Comparison of ENCODE assay signal across 24 cellular contexts in genomic region chr5:20463206-20463605, GRCh38.
DNase-seq lines count a peak whose midpoint lies in the region; ATAC-seq and TF ChIP-seq lines count a peak whose summit lies in the region.
"Had no signal": no experiment of that assay in that cellular context is flagged by ENCODE, and none has a peak within 500 bp of the region (broad histone marks: within the 10 kb centered on the region; RNA-seq: fewer than 3 reads in every experiment).

No MANE protein-coding gene starts in this region.

- no peak overlapping the region for H3K4me3 Mint-ChIP-seq in GM23338
- H3K4me3 Mint-ChIP-seq in WTC11: no peak overlapping the region
- H3K4me3 Mint-ChIP-seq: B cell; CD4-positive, alpha-beta memory T cell; CD4-positive, CD25-positive, alpha-beta regulatory T cell; CD8-positive, alpha-beta memory T cell had no signal

- no peaks in the 10 kb centered on the region for H3F3A ChIP-seq in GM23338 (replicated peaks; ENCODE audit: low read depth)

- H3K27ac ChIP-seq in GM23338 (ENCODE audit: low read depth): no peak overlapping the region
- H3K27ac ChIP-seq: 22Rv1; A549; BLaER1 treated with 17β-estradiol and CSF1 and Interleukin-3, amounts not matched to agents 10 nM and 100 nM; C4-2B had no signal

- peaks cover 13% of the 10 kb centered on the region for H3K4me1 Mint-ChIP-seq in GM23338
- peaks cover 18% of the 10 kb centered on the region for H3K4me1 Mint-ChIP-seq in WTC11
- H3K4me1 Mint-ChIP-seq: B cell; CD4-positive, alpha-beta memory T cell; CD4-positive, CD25-positive, alpha-beta regulatory T cell; CD8-positive, alpha-beta memory T cell had no signal

- DNase-seq in GM23338 (ENCODE audit: low spot score) (no peak), SK-N-DZ (ENCODE audit: low spot score) (peak; percentile 61), WTC11 (ENCODE audit: low spot score) (no peak), NCI-H2107 (lab: John Stamatoyannopoulos, UW) (no peak)
- DNase-seq: AML-193; CD4-positive, alpha-beta memory T cell; CD4-positive, CD25-positive, alpha-beta regulatory T cell; CD8-positive, alpha-beta memory T cell; COR-L47; DMS 273 treated with DMSO at 0.1 percent for 48 hours; DMS153; DMS53; DMS79; DND-41; EL; GDM1 had no signal

- H3K27me3 ChIP-seq in GM23338 (ENCODE audit: insufficient read depth): no peaks in the 10 kb centered on the region
- H3K27me3 ChIP-seq: BLaER1 treated with 17β-estradiol and CSF1 and Interleukin-3, amounts not matched to agents 10 nM and 100 nM had no signal

- ATAC-seq in GM23338 (no peak), WTC11 (no peak), GM19455 (IDR thresholded peaks at IDR 0.05; ENCODE audit: unreplicated experiment) (no peak), HG03520 (IDR thresholded peaks at IDR 0.05; ENCODE audit: unreplicated experiment) (no peak)
- ATAC-seq: A549, GM12878 had no signal

- no peak overlapping the region for H3K4me2 ChIP-seq in GM23338
- H3K4me2 ChIP-seq: A549; BLaER1 treated with 17β-estradiol and CSF1 and Interleukin-3, amounts not matched to agents 10 nM and 100 nM had no signal

- H3K27me3 Mint-ChIP-seq in GM23338 (ENCODE audit: insufficient read depth, low read depth, poor library complexity) (no peaks in the 10 kb centered on the region), WTC11 (ENCODE audit: low read depth) (no peaks in the 10 kb centered on the region)
- H3K27me3 Mint-ChIP-seq: B cell; CD4-positive, alpha-beta memory T cell; CD4-positive, CD25-positive, alpha-beta regulatory T cell; CD8-positive, alpha-beta memory T cell had no signal

- no peak overlapping the region for H3K4me3 ChIP-seq in GM23338
- H3K4me3 ChIP-seq: A549; BLaER1 treated with 17β-estradiol and CSF1 and Interleukin-3, amounts not matched to agents 10 nM and 100 nM; GM12878 had no signal

- H3K4me1 ChIP-seq in GM23338 (ENCODE audit: insufficient read depth): no peaks in the 10 kb centered on the region
- H3K4me1 ChIP-seq: A549; BLaER1 treated with 17β-estradiol and CSF1 and Interleukin-3, amounts not matched to agents 10 nM and 100 nM had no signal

- no peaks in the 10 kb centered on the region for H3K79me2 ChIP-seq in GM23338 (replicated peaks; ENCODE audit: insufficient read depth)

- H3K27ac Mint-ChIP-seq in GM23338 (peak overlapping the region; percentile 16; the same call in 1 of the 2 replicates), WTC11 (0 out of 2 replicates have a peak overlapping the region, but pooled peaks have one; percentile 8)
- H3K27ac Mint-ChIP-seq: B cell; CD4-positive, alpha-beta memory T cell; CD8-positive, alpha-beta memory T cell had no signal

- H3K36me3 Mint-ChIP-seq in GM23338 (ENCODE audit: low read depth) (no peaks in the 10 kb centered on the region), WTC11 (no peaks in the 10 kb centered on the region)
- H3K36me3 Mint-ChIP-seq: CD4-positive, alpha-beta memory T cell; CD4-positive, CD25-positive, alpha-beta regulatory T cell; CD8-positive, alpha-beta memory T cell had no signal

- CTCF ChIA-PET in WTC11 (lab: Charles Lee): no interaction called here

- POLR2A ChIA-PET in WTC11 (lab: Charles Lee): no interaction called here

- no peaks in the 10 kb centered on the region for H3K9me2 ChIP-seq in GM23338 (ENCODE audit: insufficient read depth)

- no peaks in the 10 kb centered on the region for H3K36me3 ChIP-seq in GM23338 (ENCODE audit: insufficient read depth)
- H3K36me3 ChIP-seq: BLaER1 treated with 17β-estradiol and CSF1 and Interleukin-3, amounts not matched to agents 10 nM and 100 nM had no signal

- H4K20me1 ChIP-seq in GM23338 (replicated peaks; ENCODE audit: insufficient read depth): no peaks in the 10 kb centered on the region
- H4K20me1 ChIP-seq: BLaER1 treated with 17β-estradiol and CSF1 and Interleukin-3, amounts not matched to agents 10 nM and 100 nM had no signal

- H2AFZ ChIP-seq in GM23338: no peak overlapping the region

- TF ChIP-seq CTCF in GM23338 (conservative IDR thresholded peaks at IDR 0.05; ENCODE audit: low read depth in 2 of 2): no peak
- no peak for TF ChIP-seq CTCF in WTC11 (IDR thresholded peaks at IDR 0.05)

- H3K9me3 Mint-ChIP-seq in GM23338: no peaks in the 10 kb centered on the region
- no peaks in the 10 kb centered on the region for H3K9me3 Mint-ChIP-seq in WTC11

TF ChIP-seq in GM23338, 12 proteins besides CTCF, POLR2A, EP300 and RAD21 (continues in another document):
- TF ChIP-seq CREB1 (CRISPR knock-in tag; IDR thresholded peaks at IDR 0.05; ENCODE audit: low read depth) (no peak), EZH2 (IDR thresholded peaks at IDR 0.05; ENCODE audit: low read depth, unreplicated experiment) (no peak), EZH2phosphoT487 (IDR thresholded peaks at IDR 0.05; ENCODE audit: unreplicated experiment) (no peak), JUNB (IDR thresholded peaks at IDR 0.05; ENCODE audit: unreplicated experiment) (no peak), STAT1 (IDR thresholded peaks at IDR 0.05; ENCODE audit: unreplicated experiment) (no peak)
- TF ChIP-seq, protein P1, sequence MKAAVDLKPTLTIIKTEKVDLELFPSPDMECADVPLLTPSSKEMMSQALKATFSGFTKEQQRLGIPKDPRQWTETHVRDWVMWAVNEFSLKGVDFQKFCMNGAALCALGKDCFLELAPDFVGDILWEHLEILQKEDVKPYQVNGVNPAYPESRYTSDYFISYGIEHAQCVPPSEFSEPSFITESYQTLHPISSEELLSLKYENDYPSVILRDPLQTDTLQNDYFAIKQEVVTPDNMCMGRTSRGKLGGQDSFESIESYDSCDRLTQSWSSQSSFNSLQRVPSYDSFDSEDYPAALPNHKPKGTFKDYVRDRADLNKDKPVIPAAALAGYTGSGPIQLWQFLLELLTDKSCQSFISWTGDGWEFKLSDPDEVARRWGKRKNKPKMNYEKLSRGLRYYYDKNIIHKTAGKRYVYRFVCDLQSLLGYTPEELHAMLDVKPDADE (IDR thresholded peaks at IDR 0.05): no peak

TF ChIP-seq in WTC11, 78 proteins besides CTCF, POLR2A, EP300 and RAD21 (continues in another document):
- TF ChIP-seq TP53 (CRISPR knock-in tag; IDR thresholded peaks at IDR 0.05) (no peak), SP1 (CRISPR knock-in tag; conservative IDR thresholded peaks at IDR 0.05) (no peak)
- TF ChIP-seq, protein P2, sequence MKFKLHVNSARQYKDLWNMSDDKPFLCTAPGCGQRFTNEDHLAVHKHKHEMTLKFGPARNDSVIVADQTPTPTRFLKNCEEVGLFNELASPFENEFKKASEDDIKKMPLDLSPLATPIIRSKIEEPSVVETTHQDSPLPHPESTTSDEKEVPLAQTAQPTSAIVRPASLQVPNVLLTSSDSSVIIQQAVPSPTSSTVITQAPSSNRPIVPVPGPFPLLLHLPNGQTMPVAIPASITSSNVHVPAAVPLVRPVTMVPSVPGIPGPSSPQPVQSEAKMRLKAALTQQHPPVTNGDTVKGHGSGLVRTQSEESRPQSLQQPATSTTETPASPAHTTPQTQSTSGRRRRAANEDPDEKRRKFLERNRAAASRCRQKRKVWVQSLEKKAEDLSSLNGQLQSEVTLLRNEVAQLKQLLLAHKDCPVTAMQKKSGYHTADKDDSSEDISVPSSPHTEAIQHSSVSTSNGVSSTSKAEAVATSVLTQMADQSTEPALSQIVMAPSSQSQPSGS (CRISPR knock-in tag; IDR thresholded peaks at IDR 0.05; ENCODE audit: borderline replicate concordance, low read depth): no peak
- TF ChIP-seq, protein P3, sequence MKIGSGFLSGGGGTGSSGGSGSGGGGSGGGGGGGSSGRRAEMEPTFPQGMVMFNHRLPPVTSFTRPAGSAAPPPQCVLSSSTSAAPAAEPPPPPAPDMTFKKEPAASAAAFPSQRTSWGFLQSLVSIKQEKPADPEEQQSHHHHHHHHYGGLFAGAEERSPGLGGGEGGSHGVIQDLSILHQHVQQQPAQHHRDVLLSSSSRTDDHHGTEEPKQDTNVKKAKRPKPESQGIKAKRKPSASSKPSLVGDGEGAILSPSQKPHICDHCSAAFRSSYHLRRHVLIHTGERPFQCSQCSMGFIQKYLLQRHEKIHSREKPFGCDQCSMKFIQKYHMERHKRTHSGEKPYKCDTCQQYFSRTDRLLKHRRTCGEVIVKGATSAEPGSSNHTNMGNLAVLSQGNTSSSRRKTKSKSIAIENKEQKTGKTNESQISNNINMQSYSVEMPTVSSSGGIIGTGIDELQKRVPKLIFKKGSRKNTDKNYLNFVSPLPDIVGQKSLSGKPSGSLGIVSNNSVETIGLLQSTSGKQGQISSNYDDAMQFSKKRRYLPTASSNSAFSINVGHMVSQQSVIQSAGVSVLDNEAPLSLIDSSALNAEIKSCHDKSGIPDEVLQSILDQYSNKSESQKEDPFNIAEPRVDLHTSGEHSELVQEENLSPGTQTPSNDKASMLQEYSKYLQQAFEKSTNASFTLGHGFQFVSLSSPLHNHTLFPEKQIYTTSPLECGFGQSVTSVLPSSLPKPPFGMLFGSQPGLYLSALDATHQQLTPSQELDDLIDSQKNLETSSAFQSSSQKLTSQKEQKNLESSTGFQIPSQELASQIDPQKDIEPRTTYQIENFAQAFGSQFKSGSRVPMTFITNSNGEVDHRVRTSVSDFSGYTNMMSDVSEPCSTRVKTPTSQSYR (CRISPR knock-in tag; IDR thresholded peaks at IDR 0.05): no peak
